In the genomic region with DNA sequence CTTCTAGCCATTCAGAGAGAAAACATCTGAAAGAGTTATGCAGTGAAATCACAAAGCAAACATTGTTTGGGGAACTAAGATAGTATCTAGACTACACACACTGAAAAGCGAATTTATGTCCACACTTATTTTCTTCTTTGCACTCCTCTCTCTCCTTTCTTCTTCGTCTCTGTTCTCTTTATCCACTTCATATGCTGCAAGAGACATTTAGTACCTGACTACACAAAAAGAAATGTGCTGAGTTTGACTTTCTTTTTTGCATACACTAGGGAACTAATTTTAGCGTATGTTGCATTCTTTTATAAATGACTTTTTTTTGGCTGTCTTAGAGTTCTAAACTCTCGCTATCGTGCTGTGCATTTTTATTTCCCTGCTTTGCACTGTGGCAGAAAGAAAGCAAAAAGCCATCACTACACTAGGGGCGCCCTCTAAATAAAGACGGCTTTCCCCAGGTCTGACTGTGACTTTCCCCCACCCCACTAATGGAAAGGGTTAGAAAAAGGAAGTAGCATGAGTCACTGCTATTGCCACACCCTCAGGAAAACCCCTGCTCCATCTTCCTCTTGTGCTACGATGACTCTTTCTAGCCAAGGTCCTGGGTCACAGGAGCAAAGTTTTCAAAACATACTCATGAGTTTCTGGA, we compare ENCODE assay signal across 1 cellular context.
A peak's percentile ranks its signal among the peaks of the same experiment; 100 is the strongest.
TF ChIP-seq lines count a peak whose summit lies in the region.

No MANE protein-coding gene starts in this region.

TF ChIP-seq in K562, 482 proteins besides CTCF, POLR2A, EP300 and RAD21 (continued from another document and continues in another):
- TF ChIP-seq, protein P1, sequence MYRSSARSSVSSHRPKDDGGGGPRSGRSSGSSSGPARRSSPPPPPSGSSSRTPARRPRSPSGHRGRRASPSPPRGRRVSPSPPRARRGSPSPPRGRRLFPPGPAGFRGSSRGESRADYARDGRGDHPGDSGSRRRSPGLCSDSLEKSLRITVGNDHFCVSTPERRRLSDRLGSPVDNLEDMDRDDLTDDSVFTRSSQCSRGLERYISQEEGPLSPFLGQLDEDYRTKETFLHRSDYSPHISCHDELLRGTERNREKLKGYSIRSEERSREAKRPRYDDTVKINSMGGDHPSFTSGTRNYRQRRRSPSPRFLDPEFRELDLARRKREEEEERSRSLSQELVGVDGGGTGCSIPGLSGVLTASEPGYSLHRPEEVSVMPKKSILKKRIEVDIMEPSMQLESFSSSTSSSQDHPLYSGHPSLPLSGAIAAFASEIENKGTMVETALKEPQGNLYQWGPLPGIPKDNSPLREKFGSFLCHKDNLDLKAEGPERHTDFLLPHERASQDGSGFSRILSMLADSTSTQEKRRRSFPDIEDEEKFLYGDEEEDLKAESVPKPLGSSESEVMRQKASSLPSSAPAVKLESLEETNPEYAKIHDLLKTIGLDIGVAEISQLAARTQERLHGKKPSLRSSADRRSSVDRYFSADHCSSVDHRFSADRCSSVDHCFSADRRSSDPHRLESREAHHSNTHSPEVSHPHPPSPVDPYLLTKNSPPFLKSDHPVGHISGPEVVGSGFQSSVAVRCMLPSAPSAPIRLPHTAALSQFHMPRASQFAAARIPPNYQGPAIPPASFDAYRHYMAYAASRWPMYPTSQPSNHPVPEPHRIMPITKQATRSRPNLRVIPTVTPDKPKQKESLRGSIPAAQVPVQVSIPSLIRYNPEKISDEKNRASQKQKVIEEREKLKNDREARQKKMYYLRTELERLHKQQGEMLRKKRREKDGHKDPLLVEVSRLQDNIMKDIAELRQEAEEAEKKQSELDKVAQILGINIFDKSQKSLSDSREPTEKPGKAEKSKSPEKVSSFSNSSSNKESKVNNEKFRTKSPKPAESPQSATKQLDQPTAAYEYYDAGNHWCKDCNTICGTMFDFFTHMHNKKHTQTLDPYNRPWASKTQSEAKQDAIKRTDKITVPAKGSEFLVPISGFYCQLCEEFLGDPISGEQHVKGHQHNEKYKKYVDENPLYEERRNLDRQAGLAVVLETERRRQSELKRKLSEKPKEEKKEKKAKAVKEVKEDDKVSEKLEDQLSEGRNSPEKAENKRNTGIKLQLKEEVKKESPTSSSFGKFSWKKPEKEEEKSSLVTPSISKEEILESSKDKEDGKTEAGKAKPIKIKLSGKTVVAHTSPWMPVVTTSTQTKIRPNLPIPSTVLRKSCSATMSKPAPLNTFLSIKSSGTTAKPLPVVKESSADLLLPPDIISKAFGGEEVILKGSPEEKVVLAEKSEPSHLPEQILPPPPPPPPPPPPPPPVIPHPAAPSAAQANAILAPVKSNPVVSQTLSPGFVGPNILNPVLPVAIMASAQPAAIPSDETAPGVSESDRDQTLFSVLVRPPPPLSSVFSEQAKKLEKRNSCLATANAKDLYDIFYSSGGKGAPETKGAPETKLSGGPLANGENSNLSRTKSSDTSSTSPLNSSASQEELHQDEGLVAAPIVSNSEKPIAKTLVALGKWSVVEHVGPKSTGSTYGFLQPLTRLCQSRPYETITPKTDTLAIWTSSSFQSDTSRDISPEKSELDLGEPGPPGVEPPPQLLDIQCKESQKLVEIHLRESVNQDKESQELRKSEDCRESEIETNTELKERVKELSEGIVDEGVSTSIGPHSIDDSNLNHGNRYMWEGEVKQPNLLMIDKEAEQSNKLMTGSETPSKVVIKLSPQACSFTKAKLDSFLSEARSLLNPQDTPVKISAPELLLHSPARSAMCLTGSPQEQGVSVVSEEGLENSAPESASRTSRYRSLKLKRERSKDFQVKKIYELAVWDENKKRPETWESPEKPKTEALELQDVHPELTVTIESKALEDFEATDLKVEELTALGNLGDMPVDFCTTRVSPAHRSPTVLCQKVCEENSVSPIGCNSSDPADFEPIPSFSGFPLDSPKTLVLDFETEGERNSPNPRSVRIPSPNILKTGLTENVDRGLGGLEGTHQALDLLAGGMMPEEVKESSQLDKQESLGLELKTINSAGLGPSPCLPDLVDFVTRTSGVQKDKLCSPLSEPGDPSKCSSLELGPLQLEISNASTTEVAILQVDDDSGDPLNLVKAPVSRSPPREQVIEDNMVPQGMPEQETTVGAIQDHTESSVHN (IDR thresholded peaks at IDR 0.05; ENCODE audit: borderline replicate concordance in 1 of 2, low read depth in 1 of 2), result peak in 1 of 2 experiments; percentile 75; a peak in 3 of 4 replicates
- TF ChIP-seq, protein P2, sequence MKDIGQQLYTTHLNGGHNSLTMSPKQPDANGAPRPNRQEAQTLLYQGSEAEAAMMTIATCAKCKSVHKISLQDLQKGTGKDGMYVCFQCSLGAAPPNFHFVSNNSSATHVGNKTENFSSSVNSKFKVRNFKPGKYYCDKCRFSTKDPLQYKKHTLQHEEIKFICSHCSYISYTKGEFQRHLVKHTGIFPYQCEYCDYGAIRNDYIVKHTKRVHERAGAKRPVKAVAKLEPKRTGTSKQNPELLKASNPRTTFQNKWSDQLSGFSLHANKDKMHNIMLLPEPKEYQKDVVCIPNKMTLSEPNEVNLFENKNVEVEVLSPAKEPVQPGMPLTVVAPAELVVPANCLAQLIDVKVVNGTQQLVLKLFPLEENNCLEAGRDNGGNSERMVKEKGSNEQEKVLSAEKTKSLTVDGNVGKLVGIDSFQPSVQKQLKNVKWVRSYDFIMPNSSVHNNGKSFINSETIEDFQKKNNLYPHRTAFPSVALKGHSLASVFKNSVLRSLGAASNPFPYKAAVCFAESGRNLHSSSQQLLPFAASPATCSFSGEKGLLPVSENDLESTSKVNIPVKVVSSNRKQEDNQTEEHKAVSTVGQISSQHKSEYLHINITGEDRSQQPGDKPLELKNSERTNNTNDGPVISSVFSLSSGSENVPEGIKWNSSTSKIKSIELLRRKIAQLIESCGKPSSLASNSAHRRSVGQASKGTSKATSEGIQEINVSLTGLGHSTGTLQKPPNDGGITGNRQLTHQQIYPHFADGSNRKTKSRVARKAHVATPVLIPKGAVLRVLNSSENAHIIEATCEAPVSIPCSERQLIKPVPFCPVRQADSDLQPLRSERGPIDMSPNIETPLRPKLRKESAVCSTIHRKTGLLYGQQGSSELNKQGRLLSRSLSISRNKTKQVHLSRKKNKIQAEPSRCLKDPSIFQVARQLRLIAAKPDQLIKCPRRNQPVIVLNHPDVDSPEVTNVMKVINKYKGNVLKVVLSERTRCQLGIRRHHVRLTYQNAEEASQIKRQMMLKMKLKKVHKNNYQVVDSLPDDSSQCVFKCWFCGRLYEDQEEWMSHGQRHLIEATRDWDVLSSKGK (CRISPR knock-in tag; IDR thresholded peaks at IDR 0.05), result no peak
- TF ChIP-seq BRF1 (IDR thresholded peaks at IDR 0.05; ENCODE audit: borderline replicate concordance, extremely low read depth, insufficient read length) (no peak), CLOCK (CRISPR knock-in tag; IDR thresholded peaks at IDR 0.05; ENCODE audit: borderline replicate concordance) (no peak), EHMT2 (IDR thresholded peaks at IDR 0.05) (peak; percentile 83; the same call in 1 of the 2 replicates), ZC3H4 (CRISPR knock-in tag; IDR thresholded peaks at IDR 0.05; ENCODE audit: borderline replicate concordance) (no peak), ZNF780A (CRISPR knock-in tag; IDR thresholded peaks at IDR 0.05) (no peak), MYNN (IDR thresholded peaks at IDR 0.05) (no peak), MYNN (CRISPR knock-in tag; IDR thresholded peaks at IDR 0.05) (no peak), CSDE1 (IDR thresholded peaks at IDR 0.05) (no peak), NUFIP1 (IDR thresholded peaks at IDR 0.05; ENCODE audit: partially characterized antibody) (no peak), ZBTB9 (CRISPR knock-in tag; IDR thresholded peaks at IDR 0.05) (no peak), ZNF644 (tag; IDR thresholded peaks at IDR 0.05; ENCODE audit: low read depth) (no peak), CEBPZ (IDR thresholded peaks at IDR 0.05; ENCODE audit: borderline replicate concordance, low read depth, low read length) (no peak), ZC3H8 (IDR thresholded peaks at IDR 0.05) (no peak), ZNF3 (CRISPR knock-in tag; IDR thresholded peaks at IDR 0.05) (no peak), EWSR1 (IDR thresholded peaks at IDR 0.05; ENCODE audit: borderline replicate concordance, low read depth, partially characterized antibody) (no peak), ZNF395 (CRISPR knock-in tag; IDR thresholded peaks at IDR 0.05) (no peak)
- TF ChIP-seq, protein P3, sequence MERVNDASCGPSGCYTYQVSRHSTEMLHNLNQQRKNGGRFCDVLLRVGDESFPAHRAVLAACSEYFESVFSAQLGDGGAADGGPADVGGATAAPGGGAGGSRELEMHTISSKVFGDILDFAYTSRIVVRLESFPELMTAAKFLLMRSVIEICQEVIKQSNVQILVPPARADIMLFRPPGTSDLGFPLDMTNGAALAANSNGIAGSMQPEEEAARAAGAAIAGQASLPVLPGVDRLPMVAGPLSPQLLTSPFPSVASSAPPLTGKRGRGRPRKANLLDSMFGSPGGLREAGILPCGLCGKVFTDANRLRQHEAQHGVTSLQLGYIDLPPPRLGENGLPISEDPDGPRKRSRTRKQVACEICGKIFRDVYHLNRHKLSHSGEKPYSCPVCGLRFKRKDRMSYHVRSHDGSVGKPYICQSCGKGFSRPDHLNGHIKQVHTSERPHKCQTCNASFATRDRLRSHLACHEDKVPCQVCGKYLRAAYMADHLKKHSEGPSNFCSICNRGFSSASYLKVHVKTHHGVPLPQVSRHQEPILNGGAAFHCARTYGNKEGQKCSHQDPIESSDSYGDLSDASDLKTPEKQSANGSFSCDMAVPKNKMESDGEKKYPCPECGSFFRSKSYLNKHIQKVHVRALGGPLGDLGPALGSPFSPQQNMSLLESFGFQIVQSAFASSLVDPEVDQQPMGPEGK (CRISPR knock-in tag; IDR thresholded peaks at IDR 0.05; ENCODE audit: borderline replicate concordance), result no peak
- TF ChIP-seq, protein P4, sequence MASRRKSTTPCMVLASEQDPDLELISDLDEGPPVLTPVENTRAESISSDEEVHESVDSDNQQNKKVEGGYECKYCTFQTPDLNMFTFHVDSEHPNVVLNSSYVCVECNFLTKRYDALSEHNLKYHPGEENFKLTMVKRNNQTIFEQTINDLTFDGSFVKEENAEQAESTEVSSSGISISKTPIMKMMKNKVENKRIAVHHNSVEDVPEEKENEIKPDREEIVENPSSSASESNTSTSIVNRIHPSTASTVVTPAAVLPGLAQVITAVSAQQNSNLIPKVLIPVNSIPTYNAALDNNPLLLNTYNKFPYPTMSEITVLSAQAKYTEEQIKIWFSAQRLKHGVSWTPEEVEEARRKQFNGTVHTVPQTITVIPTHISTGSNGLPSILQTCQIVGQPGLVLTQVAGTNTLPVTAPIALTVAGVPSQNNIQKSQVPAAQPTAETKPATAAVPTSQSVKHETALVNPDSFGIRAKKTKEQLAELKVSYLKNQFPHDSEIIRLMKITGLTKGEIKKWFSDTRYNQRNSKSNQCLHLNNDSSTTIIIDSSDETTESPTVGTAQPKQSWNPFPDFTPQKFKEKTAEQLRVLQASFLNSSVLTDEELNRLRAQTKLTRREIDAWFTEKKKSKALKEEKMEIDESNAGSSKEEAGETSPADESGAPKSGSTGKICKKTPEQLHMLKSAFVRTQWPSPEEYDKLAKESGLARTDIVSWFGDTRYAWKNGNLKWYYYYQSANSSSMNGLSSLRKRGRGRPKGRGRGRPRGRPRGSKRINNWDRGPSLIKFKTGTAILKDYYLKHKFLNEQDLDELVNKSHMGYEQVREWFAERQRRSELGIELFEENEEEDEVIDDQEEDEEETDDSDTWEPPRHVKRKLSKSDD (conservative IDR thresholded peaks at IDR 0.05; ENCODE audit: low read length), result no peak
